In genomic region chr4:10781805-10782204, GRCh38 we compare ENCODE assay signal across 29 cellular contexts.
DNase-seq lines count a peak whose midpoint lies in the region; ATAC-seq, FAIRE-seq and TF ChIP-seq lines count a peak whose summit lies in the region.
"Had no signal": no experiment of that assay in that cellular context is flagged by ENCODE, and none has a peak within 500 bp of the region (broad histone marks: within the 10 kb centered on the region; RNA-seq: fewer than 3 reads in every experiment).

No MANE protein-coding gene starts in this region.

- DNase-seq in GM06990 (ENCODE audit: extremely low read depth, insufficient read length) (peak; percentile 20), bronchial epithelial cell (ENCODE audit: low read depth) (peak; percentile 69), NCI-H82 (lab: John Stamatoyannopoulos, UW) (no peak), COR-L47 (lab: John Stamatoyannopoulos, UW) (no peak)
- DNase-seq in stimulated activated CD4-positive, alpha-beta T cell treated with anti-CD3 and anti-CD28 coated beads, Interleukin-12 subunit alpha, Interleukin-12 subunit beta, amount 100 ng/mL, for 4 hours: no peak
- DNase-seq: activated CD4-positive, alpha-beta T cell treated with anti-CD3 and anti-CD28 coated beads for 48 hours; activated naive CD4-positive, alpha-beta T cell; activated T-cell treated with anti-CD3 and anti-CD28 coated beads, Interleukin-2, amount 50 U/mL, for 24 hours; adrenal gland; AML-193; body of pancreas; CD4-positive, alpha-beta memory T cell; head of caudate nucleus; Karpas-422; left ventricle myocardium superior; midbrain; NCI-H146; NCI-H510A treated with DMSO at 0.1 percent for 48 hours; PC-9; Right ventricle myocardium superior; stimulated activated naive CD8-positive, alpha-beta T cell treated with anti-CD3 and anti-CD28 coated beads, Interleukin-15, Interleukin-2, amounts not matched to agents 100 U/mL and 50 U/mL, for 24 hours had no signal

- no peak overlapping the region for H3K4me3 ChIP-seq in GM06990 (replicated peaks; ENCODE audit: low read depth, low read length)
- no peak overlapping the region for H3K4me3 ChIP-seq in bronchial epithelial cell (ENCODE audit: low read depth, low read length)
- H3K4me3 ChIP-seq: A549, adrenal gland, body of pancreas, PC-9, prostate gland, vagina had no signal

- peak; percentile 44 for ATAC-seq in GM18858 (IDR thresholded peaks at IDR 0.05; ENCODE audit: unreplicated experiment)
- ATAC-seq in HG02884 (IDR thresholded peaks at IDR 0.05; ENCODE audit: unreplicated experiment): peak; percentile 76
- no peak for ATAC-seq in GM21786 (IDR thresholded peaks at IDR 0.05; ENCODE audit: unreplicated experiment)
- ATAC-seq: A549; body of pancreas; left ventricle myocardium superior; naive thymus-derived CD4-positive, alpha-beta T cell; stimulated activated naive CD8-positive, alpha-beta T cell treated with anti-CD3 and anti-CD28 coated beads, Interleukin-15, Interleukin-2, amounts not matched to agents 100 U/mL and 50 U/mL, for 24 hours had no signal

- H3K27me3 ChIP-seq in GM06990 (replicated peaks; ENCODE audit: control insufficient read depth, insufficient read depth, low read length) (no peaks in the 10 kb centered on the region), bronchial epithelial cell (ENCODE audit: control insufficient read depth, insufficient read depth, low read length) (no peaks in the 10 kb centered on the region)
- H3K27me3 ChIP-seq: adrenal gland, body of pancreas, vagina had no signal

- no peak for TF ChIP-seq CTCF in GM06990 (IDR thresholded peaks at IDR 0.05; ENCODE audit: insufficient read depth, low read length, poor library complexity, severe bottlenecking)
- TF ChIP-seq CTCF in bronchial epithelial cell (IDR thresholded peaks at IDR 0.05; ENCODE audit: insufficient read depth, low read length, severe bottlenecking): no peak

- H3K36me3 ChIP-seq in GM06990 (ENCODE audit: control insufficient read depth, insufficient read depth, low read length): no peaks in the 10 kb centered on the region
- no peaks in the 10 kb centered on the region for H3K36me3 ChIP-seq in bronchial epithelial cell (ENCODE audit: control insufficient read depth, insufficient read depth, low read length)
- H3K36me3 ChIP-seq: adrenal gland, prostate gland, vagina had no signal

- FAIRE-seq in bronchial epithelial cell (lab: Jason Lieb, UNC): no peak
- FAIRE-seq: A549, keratinocyte had no signal

Comparison
In these comparisons a context has a peak if more than half of its experiments do, and no peak if none do; other contexts are left out.
1. DNase-seq: peak in GM06990 (single experiment) and bronchial epithelial cell (single experiment); none in NCI-H82 (single experiment), COR-L47 (single experiment) and stimulated activated CD4-positive, alpha-beta T cell treated with anti-CD3 and anti-CD28 coated beads, Interleukin-12 subunit alpha, Interleukin-12 subunit beta, amount 100 ng/mL, for 4 hours (single experiment).